In the genomic region with DNA sequence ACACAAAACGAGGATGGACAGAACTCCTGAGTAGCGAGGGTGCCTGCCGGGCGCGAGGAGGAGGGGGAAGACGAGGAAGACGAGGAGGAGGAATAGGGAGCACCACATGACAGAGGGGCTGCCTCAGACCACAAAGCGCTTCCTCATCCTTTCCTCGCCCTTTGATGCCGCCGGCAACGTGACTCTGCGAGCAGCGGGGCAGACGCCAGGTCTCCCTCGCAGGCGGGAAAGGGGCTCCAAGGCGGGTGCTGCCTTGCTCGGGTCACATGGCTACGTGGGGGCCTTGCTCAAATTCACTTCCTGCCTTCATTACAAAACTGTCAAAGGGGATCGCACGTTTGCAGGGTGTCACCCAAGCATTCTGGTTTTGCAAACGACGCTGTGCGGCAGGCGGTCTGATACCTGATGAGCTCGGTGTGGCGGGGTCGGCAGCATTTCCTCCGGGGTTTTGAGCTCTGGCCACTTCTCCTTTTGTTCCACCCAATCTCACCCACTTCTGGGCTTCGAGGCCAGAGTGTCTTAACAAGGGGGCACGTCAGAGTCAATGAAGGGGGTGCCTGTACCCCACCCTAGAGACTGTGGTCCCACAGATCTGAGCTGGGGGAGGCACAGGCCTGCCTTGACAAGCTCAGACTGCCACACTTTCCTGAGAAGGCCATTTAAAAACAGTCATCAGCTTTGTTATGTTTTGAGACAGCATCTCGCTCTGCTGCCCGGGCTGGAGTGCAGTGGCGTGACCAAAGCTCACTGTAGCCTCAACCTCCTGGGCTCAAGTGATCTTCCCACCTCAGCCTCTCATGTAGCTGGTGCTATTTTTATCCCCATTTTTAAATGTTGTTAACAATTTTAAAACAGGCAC, we compare ENCODE assay signal across 1 cellular context.
TF ChIP-seq lines count a peak whose summit lies in the region.

No MANE protein-coding gene starts in this region.

TF ChIP-seq in GM12878, 131 proteins besides CTCF, POLR2A, EP300 and RAD21 (continues in another document):
- peak; percentile 77 for TF ChIP-seq ATF7 (IDR thresholded peaks at IDR 0.05; ENCODE audit: low read depth)
- TF ChIP-seq PAX5 (IDR thresholded peaks at IDR 0.05; ENCODE audit: borderline replicate concordance, low read depth, low read length) = peak; percentile 96
- TF ChIP-seq SUZ12 (IDR thresholded peaks at IDR 0.05; ENCODE audit: unreplicated experiment) = no peak
- TF ChIP-seq ZZZ3 (IDR thresholded peaks at IDR 0.05; ENCODE audit: control insufficient read depth, insufficient read length, low read depth) = no peak
- no peak for TF ChIP-seq BMI1 (IDR thresholded peaks at IDR 0.05; ENCODE audit: borderline replicate concordance)
- no peak for TF ChIP-seq BRCA1 (IDR thresholded peaks at IDR 0.05; ENCODE audit: low read depth, low read length)
- TF ChIP-seq, protein P1, sequence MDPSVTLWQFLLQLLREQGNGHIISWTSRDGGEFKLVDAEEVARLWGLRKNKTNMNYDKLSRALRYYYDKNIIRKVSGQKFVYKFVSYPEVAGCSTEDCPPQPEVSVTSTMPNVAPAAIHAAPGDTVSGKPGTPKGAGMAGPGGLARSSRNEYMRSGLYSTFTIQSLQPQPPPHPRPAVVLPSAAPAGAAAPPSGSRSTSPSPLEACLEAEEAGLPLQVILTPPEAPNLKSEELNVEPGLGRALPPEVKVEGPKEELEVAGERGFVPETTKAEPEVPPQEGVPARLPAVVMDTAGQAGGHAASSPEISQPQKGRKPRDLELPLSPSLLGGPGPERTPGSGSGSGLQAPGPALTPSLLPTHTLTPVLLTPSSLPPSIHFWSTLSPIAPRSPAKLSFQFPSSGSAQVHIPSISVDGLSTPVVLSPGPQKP (IDR thresholded peaks at IDR 0.05; ENCODE audit: low read depth, low read length) = no peak
- TF ChIP-seq, protein P2, sequence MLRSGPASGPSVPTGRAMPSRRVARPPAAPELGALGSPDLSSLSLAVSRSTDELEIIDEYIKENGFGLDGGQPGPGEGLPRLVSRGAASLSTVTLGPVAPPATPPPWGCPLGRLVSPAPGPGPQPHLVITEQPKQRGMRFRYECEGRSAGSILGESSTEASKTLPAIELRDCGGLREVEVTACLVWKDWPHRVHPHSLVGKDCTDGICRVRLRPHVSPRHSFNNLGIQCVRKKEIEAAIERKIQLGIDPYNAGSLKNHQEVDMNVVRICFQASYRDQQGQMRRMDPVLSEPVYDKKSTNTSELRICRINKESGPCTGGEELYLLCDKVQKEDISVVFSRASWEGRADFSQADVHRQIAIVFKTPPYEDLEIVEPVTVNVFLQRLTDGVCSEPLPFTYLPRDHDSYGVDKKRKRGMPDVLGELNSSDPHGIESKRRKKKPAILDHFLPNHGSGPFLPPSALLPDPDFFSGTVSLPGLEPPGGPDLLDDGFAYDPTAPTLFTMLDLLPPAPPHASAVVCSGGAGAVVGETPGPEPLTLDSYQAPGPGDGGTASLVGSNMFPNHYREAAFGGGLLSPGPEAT (IDR thresholded peaks at IDR 0.05; ENCODE audit: low read depth) = peak; percentile 75; the same call in 1 of the 2 replicates
- TF ChIP-seq POLR2AphosphoS2 (IDR thresholded peaks at IDR 0.05; ENCODE audit: low read depth, low read length) = peak; percentile 42; the same call in 1 of the 2 replicates
- TF ChIP-seq, protein P3, sequence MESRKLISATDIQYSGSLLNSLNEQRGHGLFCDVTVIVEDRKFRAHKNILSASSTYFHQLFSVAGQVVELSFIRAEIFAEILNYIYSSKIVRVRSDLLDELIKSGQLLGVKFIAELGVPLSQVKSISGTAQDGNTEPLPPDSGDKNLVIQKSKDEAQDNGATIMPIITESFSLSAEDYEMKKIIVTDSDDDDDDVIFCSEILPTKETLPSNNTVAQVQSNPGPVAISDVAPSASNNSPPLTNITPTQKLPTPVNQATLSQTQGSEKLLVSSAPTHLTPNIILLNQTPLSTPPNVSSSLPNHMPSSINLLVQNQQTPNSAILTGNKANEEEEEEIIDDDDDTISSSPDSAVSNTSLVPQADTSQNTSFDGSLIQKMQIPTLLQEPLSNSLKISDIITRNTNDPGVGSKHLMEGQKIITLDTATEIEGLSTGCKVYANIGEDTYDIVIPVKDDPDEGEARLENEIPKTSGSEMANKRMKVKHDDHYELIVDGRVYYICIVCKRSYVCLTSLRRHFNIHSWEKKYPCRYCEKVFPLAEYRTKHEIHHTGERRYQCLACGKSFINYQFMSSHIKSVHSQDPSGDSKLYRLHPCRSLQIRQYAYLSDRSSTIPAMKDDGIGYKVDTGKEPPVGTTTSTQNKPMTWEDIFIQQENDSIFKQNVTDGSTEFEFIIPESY (IDR thresholded peaks at IDR 0.05) = no peak
- TF ChIP-seq, protein P4, sequence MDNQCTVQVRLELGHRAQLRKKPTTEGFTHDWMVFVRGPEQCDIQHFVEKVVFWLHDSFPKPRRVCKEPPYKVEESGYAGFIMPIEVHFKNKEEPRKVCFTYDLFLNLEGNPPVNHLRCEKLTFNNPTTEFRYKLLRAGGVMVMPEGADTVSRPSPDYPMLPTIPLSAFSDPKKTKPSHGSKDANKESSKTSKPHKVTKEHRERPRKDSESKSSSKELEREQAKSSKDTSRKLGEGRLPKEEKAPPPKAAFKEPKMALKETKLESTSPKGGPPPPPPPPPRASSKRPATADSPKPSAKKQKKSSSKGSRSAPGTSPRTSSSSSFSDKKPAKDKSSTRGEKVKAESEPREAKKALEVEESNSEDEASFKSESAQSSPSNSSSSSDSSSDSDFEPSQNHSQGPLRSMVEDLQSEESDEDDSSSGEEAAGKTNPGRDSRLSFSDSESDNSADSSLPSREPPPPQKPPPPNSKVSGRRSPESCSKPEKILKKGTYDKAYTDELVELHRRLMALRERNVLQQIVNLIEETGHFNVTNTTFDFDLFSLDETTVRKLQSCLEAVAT (IDR thresholded peaks at IDR 0.05) = peak; percentile 67; the same call in 1 of the 2 replicates
- no peak for TF ChIP-seq SREBF2 (IDR thresholded peaks at IDR 0.05; ENCODE audit: low read length)
- TF ChIP-seq, protein P5, sequence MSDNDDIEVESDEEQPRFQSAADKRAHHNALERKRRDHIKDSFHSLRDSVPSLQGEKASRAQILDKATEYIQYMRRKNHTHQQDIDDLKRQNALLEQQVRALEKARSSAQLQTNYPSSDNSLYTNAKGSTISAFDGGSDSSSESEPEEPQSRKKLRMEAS (IDR thresholded peaks at IDR 0.05; ENCODE audit: low read depth, low read length) = peak; percentile 95
- TF ChIP-seq, protein P6, sequence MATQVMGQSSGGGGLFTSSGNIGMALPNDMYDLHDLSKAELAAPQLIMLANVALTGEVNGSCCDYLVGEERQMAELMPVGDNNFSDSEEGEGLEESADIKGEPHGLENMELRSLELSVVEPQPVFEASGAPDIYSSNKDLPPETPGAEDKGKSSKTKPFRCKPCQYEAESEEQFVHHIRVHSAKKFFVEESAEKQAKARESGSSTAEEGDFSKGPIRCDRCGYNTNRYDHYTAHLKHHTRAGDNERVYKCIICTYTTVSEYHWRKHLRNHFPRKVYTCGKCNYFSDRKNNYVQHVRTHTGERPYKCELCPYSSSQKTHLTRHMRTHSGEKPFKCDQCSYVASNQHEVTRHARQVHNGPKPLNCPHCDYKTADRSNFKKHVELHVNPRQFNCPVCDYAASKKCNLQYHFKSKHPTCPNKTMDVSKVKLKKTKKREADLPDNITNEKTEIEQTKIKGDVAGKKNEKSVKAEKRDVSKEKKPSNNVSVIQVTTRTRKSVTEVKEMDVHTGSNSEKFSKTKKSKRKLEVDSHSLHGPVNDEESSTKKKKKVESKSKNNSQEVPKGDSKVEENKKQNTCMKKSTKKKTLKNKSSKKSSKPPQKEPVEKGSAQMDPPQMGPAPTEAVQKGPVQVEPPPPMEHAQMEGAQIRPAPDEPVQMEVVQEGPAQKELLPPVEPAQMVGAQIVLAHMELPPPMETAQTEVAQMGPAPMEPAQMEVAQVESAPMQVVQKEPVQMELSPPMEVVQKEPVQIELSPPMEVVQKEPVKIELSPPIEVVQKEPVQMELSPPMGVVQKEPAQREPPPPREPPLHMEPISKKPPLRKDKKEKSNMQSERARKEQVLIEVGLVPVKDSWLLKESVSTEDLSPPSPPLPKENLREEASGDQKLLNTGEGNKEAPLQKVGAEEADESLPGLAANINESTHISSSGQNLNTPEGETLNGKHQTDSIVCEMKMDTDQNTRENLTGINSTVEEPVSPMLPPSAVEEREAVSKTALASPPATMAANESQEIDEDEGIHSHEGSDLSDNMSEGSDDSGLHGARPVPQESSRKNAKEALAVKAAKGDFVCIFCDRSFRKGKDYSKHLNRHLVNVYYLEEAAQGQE (IDR thresholded peaks at IDR 0.05; ENCODE audit: low read depth, low read length) = no peak
- no peak for TF ChIP-seq RFX5 (IDR thresholded peaks at IDR 0.05; ENCODE audit: low read depth, low read length)
- TF ChIP-seq ZNF622 (IDR thresholded peaks at IDR 0.05) = no peak
- TF ChIP-seq, protein P7, sequence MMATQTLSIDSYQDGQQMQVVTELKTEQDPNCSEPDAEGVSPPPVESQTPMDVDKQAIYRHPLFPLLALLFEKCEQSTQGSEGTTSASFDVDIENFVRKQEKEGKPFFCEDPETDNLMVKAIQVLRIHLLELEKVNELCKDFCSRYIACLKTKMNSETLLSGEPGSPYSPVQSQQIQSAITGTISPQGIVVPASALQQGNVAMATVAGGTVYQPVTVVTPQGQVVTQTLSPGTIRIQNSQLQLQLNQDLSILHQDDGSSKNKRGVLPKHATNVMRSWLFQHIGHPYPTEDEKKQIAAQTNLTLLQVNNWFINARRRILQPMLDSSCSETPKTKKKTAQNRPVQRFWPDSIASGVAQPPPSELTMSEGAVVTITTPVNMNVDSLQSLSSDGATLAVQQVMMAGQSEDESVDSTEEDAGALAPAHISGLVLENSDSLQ (IDR thresholded peaks at IDR 0.05) = peak; percentile 71
- TF ChIP-seq, protein P8, sequence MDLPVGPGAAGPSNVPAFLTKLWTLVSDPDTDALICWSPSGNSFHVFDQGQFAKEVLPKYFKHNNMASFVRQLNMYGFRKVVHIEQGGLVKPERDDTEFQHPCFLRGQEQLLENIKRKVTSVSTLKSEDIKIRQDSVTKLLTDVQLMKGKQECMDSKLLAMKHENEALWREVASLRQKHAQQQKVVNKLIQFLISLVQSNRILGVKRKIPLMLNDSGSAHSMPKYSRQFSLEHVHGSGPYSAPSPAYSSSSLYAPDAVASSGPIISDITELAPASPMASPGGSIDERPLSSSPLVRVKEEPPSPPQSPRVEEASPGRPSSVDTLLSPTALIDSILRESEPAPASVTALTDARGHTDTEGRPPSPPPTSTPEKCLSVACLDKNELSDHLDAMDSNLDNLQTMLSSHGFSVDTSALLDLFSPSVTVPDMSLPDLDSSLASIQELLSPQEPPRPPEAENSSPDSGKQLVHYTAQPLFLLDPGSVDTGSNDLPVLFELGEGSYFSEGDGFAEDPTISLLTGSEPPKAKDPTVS (IDR thresholded peaks at IDR 0.05; ENCODE audit: low read depth, low read length) = no peak
- TF ChIP-seq GABPA (IDR thresholded peaks at IDR 0.05; ENCODE audit: low read depth) = 0 out of 2 replicates have a peak, but pooled peaks have one; percentile 34
- TF ChIP-seq, protein P9, sequence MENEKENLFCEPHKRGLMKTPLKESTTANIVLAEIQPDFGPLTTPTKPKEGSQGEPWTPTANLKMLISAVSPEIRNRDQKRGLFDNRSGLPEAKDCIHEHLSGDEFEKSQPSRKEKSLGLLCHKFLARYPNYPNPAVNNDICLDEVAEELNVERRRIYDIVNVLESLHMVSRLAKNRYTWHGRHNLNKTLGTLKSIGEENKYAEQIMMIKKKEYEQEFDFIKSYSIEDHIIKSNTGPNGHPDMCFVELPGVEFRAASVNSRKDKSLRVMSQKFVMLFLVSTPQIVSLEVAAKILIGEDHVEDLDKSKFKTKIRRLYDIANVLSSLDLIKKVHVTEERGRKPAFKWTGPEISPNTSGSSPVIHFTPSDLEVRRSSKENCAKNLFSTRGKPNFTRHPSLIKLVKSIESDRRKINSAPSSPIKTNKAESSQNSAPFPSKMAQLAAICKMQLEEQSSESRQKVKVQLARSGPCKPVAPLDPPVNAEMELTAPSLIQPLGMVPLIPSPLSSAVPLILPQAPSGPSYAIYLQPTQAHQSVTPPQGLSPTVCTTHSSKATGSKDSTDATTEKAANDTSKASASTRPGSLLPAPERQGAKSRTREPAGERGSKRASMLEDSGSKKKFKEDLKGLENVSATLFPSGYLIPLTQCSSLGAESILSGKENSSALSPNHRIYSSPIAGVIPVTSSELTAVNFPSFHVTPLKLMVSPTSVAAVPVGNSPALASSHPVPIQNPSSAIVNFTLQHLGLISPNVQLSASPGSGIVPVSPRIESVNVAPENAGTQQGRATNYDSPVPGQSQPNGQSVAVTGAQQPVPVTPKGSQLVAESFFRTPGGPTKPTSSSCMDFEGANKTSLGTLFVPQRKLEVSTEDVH (IDR thresholded peaks at IDR 0.05; ENCODE audit: low read depth, partially characterized antibody) = no peak
- TF ChIP-seq SPI1 (IDR thresholded peaks at IDR 0.05; ENCODE audit: borderline replicate concordance, insufficient read depth, low read depth, low read length) = peak; percentile 97
- TF ChIP-seq NFIC (IDR thresholded peaks at IDR 0.05; ENCODE audit: low read depth, low read length) = peak; percentile 52; the same call in 1 of the 2 replicates
- no peak for TF ChIP-seq TCF12 (IDR thresholded peaks at IDR 0.05; ENCODE audit: low read depth, low read length)
- no peak for TF ChIP-seq KDM1A (IDR thresholded peaks at IDR 0.05; ENCODE audit: borderline replicate concordance)
- TF ChIP-seq, protein P10, sequence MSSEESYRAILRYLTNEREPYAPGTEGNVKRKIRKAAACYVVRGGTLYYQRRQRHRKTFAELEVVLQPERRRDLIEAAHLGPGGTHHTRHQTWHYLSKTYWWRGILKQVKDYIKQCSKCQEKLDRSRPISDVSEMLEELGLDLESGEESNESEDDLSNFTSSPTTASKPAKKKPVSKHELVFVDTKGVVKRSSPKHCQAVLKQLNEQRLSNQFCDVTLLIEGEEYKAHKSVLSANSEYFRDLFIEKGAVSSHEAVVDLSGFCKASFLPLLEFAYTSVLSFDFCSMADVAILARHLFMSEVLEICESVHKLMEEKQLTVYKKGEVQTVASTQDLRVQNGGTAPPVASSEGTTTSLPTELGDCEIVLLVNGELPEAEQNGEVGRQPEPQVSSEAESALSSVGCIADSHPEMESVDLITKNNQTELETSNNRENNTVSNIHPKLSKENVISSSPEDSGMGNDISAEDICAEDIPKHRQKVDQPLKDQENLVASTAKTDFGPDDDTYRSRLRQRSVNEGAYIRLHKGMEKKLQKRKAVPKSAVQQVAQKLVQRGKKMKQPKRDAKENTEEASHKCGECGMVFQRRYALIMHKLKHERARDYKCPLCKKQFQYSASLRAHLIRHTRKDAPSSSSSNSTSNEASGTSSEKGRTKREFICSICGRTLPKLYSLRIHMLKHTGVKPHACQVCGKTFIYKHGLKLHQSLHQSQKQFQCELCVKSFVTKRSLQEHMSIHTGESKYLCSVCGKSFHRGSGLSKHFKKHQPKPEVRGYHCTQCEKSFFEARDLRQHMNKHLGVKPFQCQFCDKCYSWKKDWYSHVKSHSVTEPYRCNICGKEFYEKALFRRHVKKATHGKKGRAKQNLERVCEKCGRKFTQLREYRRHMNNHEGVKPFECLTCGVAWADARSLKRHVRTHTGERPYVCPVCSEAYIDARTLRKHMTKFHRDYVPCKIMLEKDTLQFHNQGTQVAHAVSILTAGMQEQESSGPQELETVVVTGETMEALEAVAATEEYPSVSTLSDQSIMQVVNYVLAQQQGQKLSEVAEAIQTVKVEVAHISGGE (CRISPR knock-in tag; IDR thresholded peaks at IDR 0.05) = no peak
- TF ChIP-seq POLR2AphosphoS5 (IDR thresholded peaks at IDR 0.05; ENCODE audit: low read length) = peak; percentile 63
- TF ChIP-seq IRF4 (IDR thresholded peaks at IDR 0.05; ENCODE audit: low read depth, low read length) = no peak
- TF ChIP-seq, protein P11, sequence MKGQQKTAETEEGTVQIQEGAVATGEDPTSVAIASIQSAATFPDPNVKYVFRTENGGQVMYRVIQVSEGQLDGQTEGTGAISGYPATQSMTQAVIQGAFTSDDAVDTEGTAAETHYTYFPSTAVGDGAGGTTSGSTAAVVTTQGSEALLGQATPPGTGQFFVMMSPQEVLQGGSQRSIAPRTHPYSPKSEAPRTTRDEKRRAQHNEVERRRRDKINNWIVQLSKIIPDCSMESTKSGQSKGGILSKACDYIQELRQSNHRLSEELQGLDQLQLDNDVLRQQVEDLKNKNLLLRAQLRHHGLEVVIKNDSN (IDR thresholded peaks at IDR 0.05; ENCODE audit: borderline replicate concordance, extremely low read length, insufficient read depth, low read depth, low read length) = peak; percentile 86
- no peak for TF ChIP-seq ZNF217 (IDR thresholded peaks at IDR 0.05)
- no peak for TF ChIP-seq HDAC2 (IDR thresholded peaks at IDR 0.05)
- no peak for TF ChIP-seq JUND (IDR thresholded peaks at IDR 0.05; ENCODE audit: low read depth, low read length)
